1 cellular context compared by ENCODE assay signal in genomic region chr9:93965830-93966577, GRCh38.
TF ChIP-seq lines count a peak whose summit lies in the region.

No MANE protein-coding gene starts in this region.

TF ChIP-seq in liver, 16 proteins besides CTCF, POLR2A, EP300 and RAD21 (continued from another document):
- TF ChIP-seq REST (IDR thresholded peaks at IDR 0.05) (no peak), SP1 (IDR thresholded peaks at IDR 0.05) (no peak)
